2 cellular contexts compared by ENCODE assay signal in the genomic region with DNA sequence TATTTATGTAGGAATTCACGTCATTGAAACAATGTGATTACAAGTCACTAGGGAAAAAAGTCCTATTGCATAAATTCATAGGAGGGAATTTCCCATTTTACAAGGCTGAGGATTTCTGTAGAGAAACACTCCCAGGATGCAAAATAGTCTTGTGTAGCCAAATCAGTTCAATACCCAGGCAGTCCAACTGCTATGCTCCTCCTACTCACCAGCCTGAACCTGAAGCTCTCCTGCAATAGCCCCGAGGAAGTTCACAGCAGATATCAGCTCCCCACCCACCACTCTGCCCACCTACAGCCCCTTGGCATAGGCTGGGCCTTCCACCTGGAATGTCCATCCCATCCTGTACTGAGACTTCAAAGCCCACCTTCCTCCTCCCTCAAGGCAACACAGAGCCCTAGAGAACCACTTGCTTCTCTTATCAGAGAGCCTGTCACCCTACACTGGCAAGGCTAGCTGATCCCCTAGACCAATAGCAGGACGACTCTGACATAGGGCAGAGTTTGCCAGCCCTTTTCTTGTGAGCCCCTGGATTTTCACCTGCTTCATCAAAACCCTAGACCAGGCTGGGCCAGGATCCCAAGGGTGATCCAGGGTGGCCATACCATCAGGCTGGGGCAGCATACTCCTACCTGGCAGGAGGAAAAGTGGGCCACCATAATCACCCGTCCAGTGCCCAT.
TF ChIP-seq lines count a peak whose summit lies in the region.

No MANE protein-coding gene starts in this region.

TF ChIP-seq in GM12878, 131 proteins besides CTCF, POLR2A, EP300 and RAD21 (continues in another document):
- TF ChIP-seq POLR2AphosphoS5 (IDR thresholded peaks at IDR 0.05; ENCODE audit: low read length) (peak; percentile 47), NFYA (IDR thresholded peaks at IDR 0.05; ENCODE audit: borderline replicate concordance, low read depth, low read length) (no peak), HDAC6 (IDR thresholded peaks at IDR 0.05; ENCODE audit: unreplicated experiment) (no peak), ZBTB40 (IDR thresholded peaks at IDR 0.05; ENCODE audit: borderline replicate concordance) (no peak), PKNOX1 (IDR thresholded peaks at IDR 0.05) (0 out of 2 replicates have a peak, but pooled peaks have one; percentile 10), STAT1 (conservative IDR thresholded peaks at IDR 0.05) (no peak), TARDBP (IDR thresholded peaks at IDR 0.05; ENCODE audit: borderline replicate concordance) (no peak), IKZF2 (IDR thresholded peaks at IDR 0.05) (0 out of 4 replicates have a peak, but pooled peaks of 1 of the 2 experiments have one; percentile 4), HDGF (IDR thresholded peaks at IDR 0.05) (peak; percentile 84), SP1 (IDR thresholded peaks at IDR 0.05; ENCODE audit: low read depth, low read length) (no peak)
- TF ChIP-seq, protein P1, sequence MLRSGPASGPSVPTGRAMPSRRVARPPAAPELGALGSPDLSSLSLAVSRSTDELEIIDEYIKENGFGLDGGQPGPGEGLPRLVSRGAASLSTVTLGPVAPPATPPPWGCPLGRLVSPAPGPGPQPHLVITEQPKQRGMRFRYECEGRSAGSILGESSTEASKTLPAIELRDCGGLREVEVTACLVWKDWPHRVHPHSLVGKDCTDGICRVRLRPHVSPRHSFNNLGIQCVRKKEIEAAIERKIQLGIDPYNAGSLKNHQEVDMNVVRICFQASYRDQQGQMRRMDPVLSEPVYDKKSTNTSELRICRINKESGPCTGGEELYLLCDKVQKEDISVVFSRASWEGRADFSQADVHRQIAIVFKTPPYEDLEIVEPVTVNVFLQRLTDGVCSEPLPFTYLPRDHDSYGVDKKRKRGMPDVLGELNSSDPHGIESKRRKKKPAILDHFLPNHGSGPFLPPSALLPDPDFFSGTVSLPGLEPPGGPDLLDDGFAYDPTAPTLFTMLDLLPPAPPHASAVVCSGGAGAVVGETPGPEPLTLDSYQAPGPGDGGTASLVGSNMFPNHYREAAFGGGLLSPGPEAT (IDR thresholded peaks at IDR 0.05; ENCODE audit: low read depth) = peak; percentile 23; the same call in 1 of the 2 replicates
- TF ChIP-seq, protein P2, sequence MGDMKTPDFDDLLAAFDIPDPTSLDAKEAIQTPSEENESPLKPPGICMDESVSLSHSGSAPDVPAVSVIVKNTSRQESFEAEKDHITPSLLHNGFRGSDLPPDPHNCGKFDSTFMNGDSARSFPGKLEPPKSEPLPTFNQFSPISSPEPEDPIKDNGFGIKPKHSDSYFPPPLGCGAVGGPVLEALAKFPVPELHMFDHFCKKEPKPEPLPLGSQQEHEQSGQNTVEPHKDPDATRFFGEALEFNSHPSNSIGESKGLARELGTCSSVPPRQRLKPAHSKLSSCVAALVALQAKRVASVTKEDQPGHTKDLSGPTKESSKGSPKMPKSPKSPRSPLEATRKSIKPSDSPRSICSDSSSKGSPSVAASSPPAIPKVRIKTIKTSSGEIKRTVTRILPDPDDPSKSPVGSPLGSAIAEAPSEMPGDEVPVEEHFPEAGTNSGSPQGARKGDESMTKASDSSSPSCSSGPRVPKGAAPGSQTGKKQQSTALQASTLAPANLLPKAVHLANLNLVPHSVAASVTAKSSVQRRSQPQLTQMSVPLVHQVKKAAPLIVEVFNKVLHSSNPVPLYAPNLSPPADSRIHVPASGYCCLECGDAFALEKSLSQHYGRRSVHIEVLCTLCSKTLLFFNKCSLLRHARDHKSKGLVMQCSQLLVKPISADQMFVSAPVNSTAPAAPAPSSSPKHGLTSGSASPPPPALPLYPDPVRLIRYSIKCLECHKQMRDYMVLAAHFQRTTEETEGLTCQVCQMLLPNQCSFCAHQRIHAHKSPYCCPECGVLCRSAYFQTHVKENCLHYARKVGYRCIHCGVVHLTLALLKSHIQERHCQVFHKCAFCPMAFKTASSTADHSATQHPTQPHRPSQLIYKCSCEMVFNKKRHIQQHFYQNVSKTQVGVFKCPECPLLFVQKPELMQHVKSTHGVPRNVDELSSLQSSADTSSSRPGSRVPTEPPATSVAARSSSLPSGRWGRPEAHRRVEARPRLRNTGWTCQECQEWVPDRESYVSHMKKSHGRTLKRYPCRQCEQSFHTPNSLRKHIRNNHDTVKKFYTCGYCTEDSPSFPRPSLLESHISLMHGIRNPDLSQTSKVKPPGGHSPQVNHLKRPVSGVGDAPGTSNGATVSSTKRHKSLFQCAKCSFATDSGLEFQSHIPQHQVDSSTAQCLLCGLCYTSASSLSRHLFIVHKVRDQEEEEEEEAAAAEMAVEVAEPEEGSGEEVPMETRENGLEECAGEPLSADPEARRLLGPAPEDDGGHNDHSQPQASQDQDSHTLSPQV (IDR thresholded peaks at IDR 0.05) = no peak

TF ChIP-seq in liver, 16 proteins besides CTCF, POLR2A, EP300 and RAD21:
- TF ChIP-seq, protein P3, sequence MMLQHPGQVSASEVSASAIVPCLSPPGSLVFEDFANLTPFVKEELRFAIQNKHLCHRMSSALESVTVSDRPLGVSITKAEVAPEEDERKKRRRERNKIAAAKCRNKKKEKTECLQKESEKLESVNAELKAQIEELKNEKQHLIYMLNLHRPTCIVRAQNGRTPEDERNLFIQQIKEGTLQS (IDR thresholded peaks at IDR 0.05) = no peak
- TF ChIP-seq SP1 (IDR thresholded peaks at IDR 0.05) (peak; percentile 25), RXRA (IDR thresholded peaks at IDR 0.05) (peak in 1 of 2 donors; percentile 47), FOXA2 (IDR thresholded peaks at IDR 0.05) (no peak), EGR1 (IDR thresholded peaks at IDR 0.05; ENCODE audit: low read depth in 2 of 2) (no peak), REST (IDR thresholded peaks at IDR 0.05) (peak; percentile 44), HNF4A (conservative IDR thresholded peaks at IDR 0.05) (peak in 1 of 2 donors; percentile 20), JUND (IDR thresholded peaks at IDR 0.05) (peak in 1 of 2 donors; percentile 24)
- TF ChIP-seq, protein P4, sequence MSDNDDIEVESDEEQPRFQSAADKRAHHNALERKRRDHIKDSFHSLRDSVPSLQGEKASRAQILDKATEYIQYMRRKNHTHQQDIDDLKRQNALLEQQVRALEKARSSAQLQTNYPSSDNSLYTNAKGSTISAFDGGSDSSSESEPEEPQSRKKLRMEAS (IDR thresholded peaks at IDR 0.05) = no peak
